ENCODE assay signal across 8 cellular contexts in genomic region chr11:59145534-59145933, GRCh38. TPM values are rescaled to one million over a fixed set of nuclear protein-coding genes. Genes with fewer than 3 reads are reported as not detected.
DNase-seq lines count a peak whose midpoint lies in the region; ATAC-seq, FAIRE-seq and TF ChIP-seq lines count a peak whose summit lies in the region.

No MANE protein-coding gene starts in this region.

- H3K27me3 Mint-ChIP-seq in activated B cell treated with CpG ODN at 0.5 μM for 24 hours = no peaks in the 10 kb centered on the region

- H3K4me1 ChIP-seq in ACC112 (ENCODE audit: control insufficient read depth, insufficient read depth, low read length, unreplicated experiment) = peaks cover 34% of the 10 kb centered on the region

- H3K27ac ChIP-seq in ACC112 (ENCODE audit: low read depth, low read length) = peak overlapping the region; percentile 88

- CTCF ChIA-PET in activated B cell treated with CpG ODN at 0.5 μM for 24 hours (lab: Charles Lee) = interaction anchor here (1.2 to 5.9 kb wide), 4 partner anchors 10 to 127 kb away, joined by 3 to 84 read pairs (median 3); partner anchors contain the start of gene DTX4

- peaks cover 90% of the 10 kb centered on the region for H3K4me1 Mint-ChIP-seq in activated B cell treated with CpG ODN at 0.5 μM for 24 hours

- H3K27ac Mint-ChIP-seq in activated B cell treated with CpG ODN at 0.5 μM for 24 hours = peak overlapping the region; percentile 99

- POLR2A ChIA-PET in activated B cell treated with CpG ODN at 0.5 μM for 24 hours (lab: Charles Lee) = interaction anchor here (0.8 to 4.8 kb wide), 5 partner anchors 11 to 568 kb away, joined by 4 to 53 read pairs (median 19); partner anchors contain the start of gene FAM111B

- peak overlapping the region; percentile 99 for H3K4me3 Mint-ChIP-seq in activated B cell treated with CpG ODN at 0.5 μM for 24 hours

- intact Hi-C loops in activated B cell treated with CpG ODN at 0.5 μM for 24 hours (cut with micrococcal nuclease) = loop anchor here (2.0 kb wide), 1 partner anchor 471 kb away; no protein-coding TSS in a partner anchor

- peaks cover 55% of the 10 kb centered on the region for H3K79me2 ChIP-seq in ACC112 (ENCODE audit: control insufficient read depth, insufficient read depth, low read length, unreplicated experiment)

- peak overlapping the region; percentile 95 for H3K4me3 ChIP-seq in ACC112 (ENCODE audit: low read depth, low read length)
- peak overlapping the region; percentile 51 for H3K4me3 ChIP-seq in HFF-Myc (replicated peaks; ENCODE audit: low read depth, low read length)

- no peaks in the 10 kb centered on the region for H3K27me3 ChIP-seq in ACC112 (ENCODE audit: insufficient read depth, low read length)

- H3K9me3 Mint-ChIP-seq in activated B cell treated with CpG ODN at 0.5 μM for 24 hours = no peaks in the 10 kb centered on the region

- H3K36me3 ChIP-seq in ACC112 (ENCODE audit: insufficient read depth, low read length) = peaks cover 24% of the 10 kb centered on the region

- DNase-seq in HFF-Myc (ENCODE audit: extremely low read depth, low read depth) (no peak), activated B cell treated with CpG ODN at 0.5 μM for 24 hours (no peak), kidney glomerular epithelial cell (lab: John Stamatoyannopoulos, UW) (peak; percentile 31), NCI-H1092 treated with DMSO at 0.1 percent for 48 hours (lab: John Stamatoyannopoulos, UW) (no peak), urothelium cell line (ENCODE audit: low spot score) (no peak)
- no peak for DNase-seq in activated CD8-positive, alpha-beta memory T cell treated with anti-CD3 and anti-CD28 coated beads for 24 hours

- no peak for ATAC-seq in activated B cell treated with CpG ODN at 0.5 μM for 24 hours (ENCODE audit: low read depth)
- no peak for ATAC-seq in HG02981 (IDR thresholded peaks at IDR 0.05; ENCODE audit: unreplicated experiment)

- TF ChIP-seq CTCF in HFF-Myc (IDR thresholded peaks at IDR 0.05; ENCODE audit: low read depth, low read length, missing control alignments) (no peak), activated B cell treated with CpG ODN at 0.5 μM for 24 hours (IDR thresholded peaks at IDR 0.05) (no peak)

- H2AFZ ChIP-seq in ACC112 (ENCODE audit: low read length, unreplicated experiment) = no peak overlapping the region

- H3K36me3 Mint-ChIP-seq in activated B cell treated with CpG ODN at 0.5 μM for 24 hours (ENCODE audit: low read depth) = peaks cover 23% of the 10 kb centered on the region

- no peak for FAIRE-seq in urothelium cell line (lab: Jason Lieb, UNC)

RNA-seq across cellular contexts. Expression of gene FAM111A, which starts 2.9 kb away (rescaled TPM):
- 51.5 and 64.3 TPM in 2 replicates for total RNA-seq in activated B cell treated with CpG ODN at 0.5 μM for 24 hours

RNA-seq across cellular contexts. Expression of gene DTX4, which starts 26.4 kb away (rescaled TPM):
- total RNA-seq in activated B cell treated with CpG ODN at 0.5 μM for 24 hours = 24.2 TPM in 2 replicates

RNA-seq across cellular contexts. Expression of gene FAM111B, which starts 38.5 kb away (rescaled TPM):
- 48.0 and 49.1 TPM in 2 replicates for total RNA-seq in activated B cell treated with CpG ODN at 0.5 μM for 24 hours

RNA-seq across cellular contexts. Expression of gene GLYATL1B, which starts 59.4 kb away (rescaled TPM):
- total RNA-seq in activated B cell treated with CpG ODN at 0.5 μM for 24 hours = not detected in 2 replicates
